2 cellular contexts compared by ENCODE assay signal in the genomic region with DNA sequence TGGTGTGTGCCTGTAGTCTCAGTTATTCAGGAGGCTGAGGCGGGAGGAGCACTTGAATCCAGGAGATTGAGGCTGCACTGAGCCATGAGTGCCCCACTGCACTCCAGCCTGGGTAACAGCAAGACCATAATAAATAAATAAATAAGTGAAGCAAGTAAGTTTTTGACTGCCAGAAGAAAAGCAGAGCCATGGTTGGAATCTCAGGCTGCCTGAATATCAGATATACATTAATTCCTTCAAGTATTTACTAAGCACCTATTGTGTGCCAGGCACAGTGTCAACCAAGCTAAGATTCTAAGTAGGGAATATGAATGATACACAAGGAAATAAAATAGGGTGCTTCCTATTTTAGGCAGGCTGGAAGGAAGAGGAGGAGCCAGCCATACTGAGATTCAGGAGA.
TF ChIP-seq lines count a peak whose summit lies in the region.

No MANE protein-coding gene starts in this region.

TF ChIP-seq in GM23338, 12 proteins besides CTCF, POLR2A, EP300 and RAD21:
- TF ChIP-seq ZNF114 (CRISPR knock-in tag; IDR thresholded peaks at IDR 0.05): no peak

TF ChIP-seq in WTC11, 78 proteins besides CTCF, POLR2A, EP300 and RAD21:
- TF ChIP-seq SMAD4 (CRISPR knock-in tag; IDR thresholded peaks at IDR 0.05) (no peak), ZBTB43 (CRISPR knock-in tag; IDR thresholded peaks at IDR 0.05) (no peak), ZNF396 (CRISPR knock-in tag; IDR thresholded peaks at IDR 0.05; ENCODE audit: borderline replicate concordance) (no peak)
